ENCODE assay signal across 9 cellular contexts in genomic region chr18:22710628-22711380, GRCh38.
DNase-seq lines count a peak whose midpoint lies in the region; ATAC-seq and TF ChIP-seq lines count a peak whose summit lies in the region.
"Had no signal": no experiment of that assay in that cellular context is flagged by ENCODE, and none has a peak within 500 bp of the region (broad histone marks: within the 10 kb centered on the region; RNA-seq: fewer than 3 reads in every experiment).

No MANE protein-coding gene starts in this region.

- no peaks in the 10 kb centered on the region for H3K4me1 Mint-ChIP-seq in CD4-positive, alpha-beta memory T cell
- H3K4me1 Mint-ChIP-seq: activated naive CD4-positive, alpha-beta T cell treated with anti-CD3 and anti-CD28 coated beads, Interleukin-2, amount 50 U/mL, for 24 hours had no signal

- H3K4me1 ChIP-seq in colonic mucosa: no peaks in the 10 kb centered on the region
- no peaks in the 10 kb centered on the region for H3K4me1 ChIP-seq in CD4-positive, alpha-beta memory T cell (ENCODE audit: insufficient read depth, low read length)

- no peaks in the 10 kb centered on the region for H3K27me3 ChIP-seq in colonic mucosa
- peaks cover 3% of the 10 kb centered on the region for H3K27me3 ChIP-seq in CD4-positive, alpha-beta memory T cell (ENCODE audit: insufficient read depth, low read length)

- H3K36me3 ChIP-seq in colonic mucosa: no peaks in the 10 kb centered on the region
- H3K36me3 ChIP-seq in CD4-positive, alpha-beta memory T cell (ENCODE audit: insufficient read depth, low read length): no peaks in the 10 kb centered on the region

- H3K9me3 Mint-ChIP-seq in CD4-positive, alpha-beta memory T cell: peaks cover 0 to 1% (median 0%) of the 10 kb centered on the region in 8 donors
- H3K9me3 Mint-ChIP-seq: activated naive CD4-positive, alpha-beta T cell treated with anti-CD3 and anti-CD28 coated beads, Interleukin-2, amount 50 U/mL, for 24 hours had no signal

- peak; percentile 84 for ATAC-seq in left lobe of liver
- ATAC-seq in HG03025 (IDR thresholded peaks at IDR 0.05; ENCODE audit: low FRiP score, unreplicated experiment): no peak
- no peak for ATAC-seq in GM21526 (IDR thresholded peaks at IDR 0.05; ENCODE audit: low FRiP score, unreplicated experiment)

- H3K27ac Mint-ChIP-seq in CD4-positive, alpha-beta memory T cell: no peak overlapping the region
- H3K27ac Mint-ChIP-seq: activated naive CD4-positive, alpha-beta T cell treated with anti-CD3 and anti-CD28 coated beads, Interleukin-2, amount 50 U/mL, for 24 hours had no signal

- H3K9me3 ChIP-seq in colonic mucosa: no peaks in the 10 kb centered on the region
- no peaks in the 10 kb centered on the region for H3K9me3 ChIP-seq in CD4-positive, alpha-beta memory T cell (ENCODE audit: control insufficient read depth in 1 of 2, low read length in 2 of 2)

- POLR2A ChIA-PET in CD4-positive, alpha-beta memory T cell (lab: Charles Lee; ENCODE audit: partially characterized antibody): no interaction called here

- H3K27me3 Mint-ChIP-seq in CD4-positive, alpha-beta memory T cell: peaks cover 0 to 2% of the 10 kb centered on the region in 2 donors

- H3K9ac ChIP-seq in colonic mucosa (ENCODE audit: low read depth in 2 of 2, low read length in 2 of 2): peak overlapping the region; percentile 36 to 67

- CTCF ChIA-PET in CD4-positive, alpha-beta memory T cell (lab: Charles Lee; ENCODE audit: partially characterized antibody): no interaction called here

- H3K4me3 ChIP-seq in colonic mucosa: peak overlapping the region; percentile 32
- H3K4me3 ChIP-seq in CD4-positive, alpha-beta memory T cell (ENCODE audit: low read length in 2 of 2): no peak overlapping the region

- H3K36me3 Mint-ChIP-seq in CD4-positive, alpha-beta memory T cell: no peaks in the 10 kb centered on the region
- H3K36me3 Mint-ChIP-seq: activated naive CD4-positive, alpha-beta T cell treated with anti-CD3 and anti-CD28 coated beads, Interleukin-2, amount 50 U/mL, for 24 hours had no signal

- no peak overlapping the region for H3K4me3 Mint-ChIP-seq in CD4-positive, alpha-beta memory T cell
- H3K4me3 Mint-ChIP-seq: activated naive CD4-positive, alpha-beta T cell treated with anti-CD3 and anti-CD28 coated beads, Interleukin-2, amount 50 U/mL, for 24 hours had no signal

- no peak for TF ChIP-seq CTCF in colonic mucosa (IDR thresholded peaks at IDR 0.05)

- DNase-seq in HT-29 (ENCODE audit: low spot score) (peak; percentile 25), colonic mucosa (peak; percentile 45), left lobe of liver (ENCODE audit: low spot score) (peak; percentile 58), stromal cell of bone marrow (ENCODE audit: low read depth) (peak; percentile 56)
- DNase-seq in CD4-positive, alpha-beta memory T cell: no peak
- DNase-seq in activated T-cell treated with anti-CD3 and anti-CD28 coated beads, Interleukin-2, amount 50 U/mL, for 48 hours: no peak

- intact Hi-C loops in colonic mucosa (cut with DNase I): no loop called here
- intact Hi-C loops in CD4-positive, alpha-beta memory T cell (cut with micrococcal nuclease): no loop called here

- H3K27ac ChIP-seq in colonic mucosa: peak overlapping the region; percentile 46
- H3K27ac ChIP-seq in CD4-positive, alpha-beta memory T cell (ENCODE audit: low read depth, low read length): no peak overlapping the region

Comparison
In these comparisons a context has a peak if more than half of its experiments do, and no peak if none do; other contexts are left out.
1. DNase-seq: peak in HT-29 (single experiment), colonic mucosa (single experiment), left lobe of liver (single experiment) and stromal cell of bone marrow (single experiment); none in CD4-positive, alpha-beta memory T cell (0 of 5) and activated T-cell treated with anti-CD3 and anti-CD28 coated beads, Interleukin-2, amount 50 U/mL, for 48 hours (0 of 2).